In genomic region chr11:29321293-29322132, GRCh38 we compare ENCODE assay signal across 20 cellular contexts.
DNase-seq lines count a peak whose midpoint lies in the region; ATAC-seq and TF ChIP-seq lines count a peak whose summit lies in the region.
"Had no signal": no experiment of that assay in that cellular context is flagged by ENCODE, and none has a peak within 500 bp of the region (broad histone marks: within the 10 kb centered on the region; RNA-seq: fewer than 3 reads in every experiment).

No MANE protein-coding gene starts in this region.

- H3K27ac Mint-ChIP-seq in HFFc6 (peak overlapping the region; percentile 74), endothelial cell (ENCODE audit: unreplicated experiment) (no peak overlapping the region)
- H3K27ac Mint-ChIP-seq: activated naive CD8-positive, alpha-beta T cell; GM23338; nephron progenitor cell had no signal

- no peak overlapping the region; the same call in 1 of the 2 replicates for H3K4me3 Mint-ChIP-seq in HFFc6
- H3K4me3 Mint-ChIP-seq in endothelial cell (ENCODE audit: unreplicated experiment): no peak overlapping the region
- H3K4me3 Mint-ChIP-seq: activated naive CD8-positive, alpha-beta T cell; GM23338; nephron progenitor cell had no signal

- peaks cover under 1% of the 10 kb centered on the region for H3K36me3 Mint-ChIP-seq in HFFc6 (ENCODE audit: low read depth)
- H3K36me3 Mint-ChIP-seq in endothelial cell (ENCODE audit: low read depth, unreplicated experiment): no peaks in the 10 kb centered on the region
- H3K36me3 Mint-ChIP-seq: activated naive CD8-positive, alpha-beta T cell had no signal

- H3K4me3 ChIP-seq in heart right ventricle: no peak overlapping the region
- H3K4me3 ChIP-seq: GM23338, lung, PC-9 had no signal

- DNase-seq in A172 (ENCODE audit: low spot score): peak; percentile 90
- DNase-seq in HFFc6: peak; percentile 43
- DNase-seq in amniotic epithelial cell (ENCODE audit: low read depth): peak; percentile 97
- DNase-seq in iris pigment epithelial cell (ENCODE audit: low read depth): peak; percentile 98
- no peak for DNase-seq in NCI-H1092 (lab: John Stamatoyannopoulos, UW)
- DNase-seq in activated CD4-positive, alpha-beta T cell treated with anti-CD3 and anti-CD28 coated beads for 4 hours: no peak
- no peak for DNase-seq in endothelial cell (ENCODE audit: low spot score)
- no peak for DNase-seq in heart right ventricle
- DNase-seq: activated CD4-positive, CD25-positive, alpha-beta regulatory T cell; Karpas-422; NCI-H187 treated with DMSO at 0.1 percent for 48 hours; NCI-H524 treated with DMSO at 0.1 percent for 48 hours; nephron progenitor cell; right cardiac atrium; stimulated activated CD4-positive, alpha-beta T cell treated with anti-CD3 and anti-CD28 coated beads, Interleukin-4, amount 100 ng/mL, for 24 hours; trophoblast cell had no signal

- no peaks in the 10 kb centered on the region; the same call in 1 of the 2 replicates for H3K9me3 Mint-ChIP-seq in HFFc6
- H3K9me3 Mint-ChIP-seq in endothelial cell (ENCODE audit: unreplicated experiment): no peaks in the 10 kb centered on the region
- H3K9me3 Mint-ChIP-seq: GM23338, nephron progenitor cell had no signal

- no peaks in the 10 kb centered on the region for H3K27me3 ChIP-seq in heart right ventricle

- no peaks in the 10 kb centered on the region for H3K36me3 ChIP-seq in heart right ventricle

- H3K9me3 ChIP-seq in heart right ventricle: no peaks in the 10 kb centered on the region

- WGBS in heart right ventricle, 2 donors: 92 to 93% methylated on average over 4 of the region's 4 CpGs

- intact Hi-C loops in heart right ventricle (cut with DNase I): no loop called here

- ATAC-seq in heart right ventricle: no peak
- ATAC-seq: GM23338, right cardiac atrium had no signal

- TF ChIP-seq CTCF in HFFc6 (IDR thresholded peaks at IDR 0.05) (no peak), endothelial cell (IDR thresholded peaks at IDR 0.05; ENCODE audit: unreplicated experiment) (no peak), heart right ventricle (IDR thresholded peaks at IDR 0.05) (no peak)

- no peaks in the 10 kb centered on the region for H3K4me1 ChIP-seq in heart right ventricle

- H3K4me1 Mint-ChIP-seq in HFFc6 (ENCODE audit: low read depth): peaks cover 86% of the 10 kb centered on the region
- H3K4me1 Mint-ChIP-seq in endothelial cell (ENCODE audit: unreplicated experiment): no peaks in the 10 kb centered on the region
- H3K4me1 Mint-ChIP-seq: GM23338, nephron progenitor cell had no signal

- H3K27ac ChIP-seq in heart right ventricle: no peak overlapping the region
- H3K27ac ChIP-seq: PC-9 had no signal

- no peaks in the 10 kb centered on the region for H3K27me3 Mint-ChIP-seq in HFFc6 (ENCODE audit: insufficient read depth)
- H3K27me3 Mint-ChIP-seq in endothelial cell (ENCODE audit: unreplicated experiment): no peaks in the 10 kb centered on the region
- H3K27me3 Mint-ChIP-seq: activated naive CD8-positive, alpha-beta T cell had no signal

Comparison
In these comparisons a context has a peak if more than half of its experiments do, and no peak if none do; other contexts are left out.
1. DNase-seq: peak in A172 (single experiment), HFFc6 (single experiment), amniotic epithelial cell (single experiment) and iris pigment epithelial cell (single experiment); none in NCI-H1092 (single experiment), activated CD4-positive, alpha-beta T cell treated with anti-CD3 and anti-CD28 coated beads for 4 hours (0 of 2), endothelial cell (single experiment) and heart right ventricle (0 of 2).